Comparison of ENCODE assay signal across 9 cellular contexts in genomic region chr10:31133628-31134302, GRCh38.
DNase-seq lines count a peak whose midpoint lies in the region; ATAC-seq and TF ChIP-seq lines count a peak whose summit lies in the region.
"Had no signal": no experiment of that assay in that cellular context is flagged by ENCODE, and none has a peak within 500 bp of the region (broad histone marks: within the 10 kb centered on the region; RNA-seq: fewer than 3 reads in every experiment).

No MANE protein-coding gene starts in this region.

- H3K4me2 ChIP-seq in OCI-LY3 (ENCODE audit: low read length), result peak overlapping the region; percentile 75
- H3K4me2 ChIP-seq: A549 had no signal

- peak overlapping the region; percentile 93; the same call in 1 of the 2 replicates for H2AFZ ChIP-seq in OCI-LY3 (ENCODE audit: low read depth, low read length)

- peaks cover 49% of the 10 kb centered on the region for H3K4me1 Mint-ChIP-seq in neural crest cell

- ATAC-seq in HG03354 (IDR thresholded peaks at IDR 0.05; ENCODE audit: poor library complexity, severe bottlenecking, unreplicated experiment), result peak; percentile 58
- ATAC-seq in foreskin keratinocyte, result peak; percentile 61
- ATAC-seq in stimulated activated naive CD8-positive, alpha-beta T cell treated with anti-CD3 and anti-CD28 coated beads, Interleukin-15, Interleukin-2, amounts not matched to agents 100 U/mL and 50 U/mL, for 24 hours, result peak; percentile 30
- ATAC-seq: A549 had no signal

- TF ChIP-seq CTCF in OCI-LY3 (IDR thresholded peaks at IDR 0.05; ENCODE audit: low read depth, low read length) (no peak), foreskin keratinocyte (conservative IDR thresholded peaks at IDR 0.05) (no peak), neural crest cell (conservative IDR thresholded peaks at IDR 0.05) (no peak)

- peak overlapping the region; percentile 92 for H3K4me3 ChIP-seq in OCI-LY3 (ENCODE audit: low read length)
- H3K4me3 ChIP-seq: A549 had no signal

- peak; percentile 65 for DNase-seq in NCI-H146 (lab: John Stamatoyannopoulos, UW)
- no peak for DNase-seq in NCI-H146 treated with DMSO at 0.1 percent for 48 hours (lab: John Stamatoyannopoulos, UW; ENCODE audit: unreplicated experiment)
- peak; percentile 46 for DNase-seq in activated gamma-delta T cell (lab: John Stamatoyannopoulos, UW)
- DNase-seq in foreskin keratinocyte, result peak in 1 of 2 donors; percentile 29
- peak; percentile 73 for DNase-seq in neural crest cell (ENCODE audit: low read depth, low spot score)
- peak; percentile 76 for DNase-seq in stimulated activated naive CD8-positive, alpha-beta T cell treated with anti-CD3 and anti-CD28 coated beads, Interleukin-15, Interleukin-2, amounts not matched to agents 100 U/mL and 50 U/mL, for 24 hours

- peak overlapping the region; percentile 67 for H3K27ac ChIP-seq in OCI-LY3 (ENCODE audit: low read length)
- H3K27ac ChIP-seq in foreskin keratinocyte, result no peak overlapping the region

- no peaks in the 10 kb centered on the region for H3K9me3 Mint-ChIP-seq in neural crest cell

- no peaks in the 10 kb centered on the region for H3K36me3 Mint-ChIP-seq in neural crest cell (ENCODE audit: low read depth)

- H3K27me3 ChIP-seq in OCI-LY3 (ENCODE audit: low read depth, low read length), result no peaks in the 10 kb centered on the region
- no peaks in the 10 kb centered on the region for H3K27me3 ChIP-seq in foreskin keratinocyte

- H3K4me3 Mint-ChIP-seq in neural crest cell, result peak overlapping the region; percentile 75

- no peaks in the 10 kb centered on the region for H3K27me3 Mint-ChIP-seq in neural crest cell (ENCODE audit: low read depth)

- H3K79me2 ChIP-seq in OCI-LY3 (ENCODE audit: low read length), result no peaks in the 10 kb centered on the region

- H3K4me1 ChIP-seq in OCI-LY3 (ENCODE audit: low read length), result peaks cover 15% of the 10 kb centered on the region
- H3K4me1 ChIP-seq in foreskin keratinocyte, result no peaks in the 10 kb centered on the region

- H3K9me3 ChIP-seq in OCI-LY3 (ENCODE audit: insufficient read depth, low read length), result no peaks in the 10 kb centered on the region
- H3K9me3 ChIP-seq: A549 had no signal

- no peaks in the 10 kb centered on the region for H3K36me3 ChIP-seq in OCI-LY3 (replicated peaks; ENCODE audit: low read depth, low read length)

- peak overlapping the region; percentile 62 for H3K27ac Mint-ChIP-seq in neural crest cell (ENCODE audit: unreplicated experiment)

- peak overlapping the region; percentile 96 for H3K9ac ChIP-seq in OCI-LY3 (ENCODE audit: low read length)

- no peaks in the 10 kb centered on the region for H4K20me1 ChIP-seq in OCI-LY3 (ENCODE audit: insufficient read depth, low read length)
